ENCODE assay signal across 25 cellular contexts in genomic region chr19:47063874-47064273, GRCh38. TPM values are rescaled to one million over a fixed set of nuclear protein-coding genes. Genes with fewer than 3 reads are reported as not detected.
"Had no signal": no experiment of that assay in that cellular context is flagged by ENCODE, and none has a peak within 500 bp of the region (broad histone marks: within the 10 kb centered on the region; RNA-seq: fewer than 3 reads in every experiment).

No MANE protein-coding gene starts in this region.

- H3K36me3 Mint-ChIP-seq: activated naive CD8-positive, alpha-beta T cell had no signal

- ATAC-seq: esophagus mucosa, left cardiac atrium had no signal

- H3K27me3 ChIP-seq: adrenal gland, ascending aorta, brain microvascular endothelial cell, stomach, transverse colon, vagina had no signal

- DNase-seq: activated CD4-positive, alpha-beta T cell treated with anti-CD3 and anti-CD28 coated beads, Interleukin-2, amount 50 U/mL, for 4 hours; activated CD8-positive, alpha-beta memory T cell treated with anti-CD3 and anti-CD28 coated beads for 24 hours; activated CD8-positive, alpha-beta memory T cell treated with anti-CD3 and anti-CD28 coated beads, Interleukin-2, amount 50 U/mL, for 4 hours; activated naive CD4-positive, alpha-beta T cell; activated T-cell treated with anti-CD3 and anti-CD28 coated beads, Interleukin-2, amount 50 U/mL, for 24 hours; adrenal gland; brain microvascular endothelial cell; central memory CD4-positive, alpha-beta T cell; dermis blood vessel endothelial cell; effector CD8-positive, alpha-beta T cell; islet precursor cell; left cardiac atrium; mesenchymal stem cell; occipital lobe; retina; stimulated activated CD4-positive, alpha-beta T cell treated with anti-CD3 and anti-CD28 coated beads, Interleukin-12 subunit alpha, Interleukin-12 subunit beta, amount 100 ng/mL, for 4 hours; stomach; T-helper 1 cell; transverse colon had no signal

- H3K9me3 ChIP-seq: adrenal gland, ascending aorta, stomach, transverse colon, vagina had no signal

- H3K4me3 ChIP-seq: adrenal gland, ascending aorta, stomach, transverse colon, vagina had no signal

- H3K27ac Mint-ChIP-seq: activated naive CD8-positive, alpha-beta T cell; activated T-helper 2 cell treated with anti-CD3 and anti-CD28 coated beads, Interferon-gamma antibody, Interleukin-2, Interleukin-4, amounts not matched to agents 10 μg/mL and 5 μg/mL and 100 μg/mL, durations not matched to agents 14 hours and 24 hours and 36 hours had no signal

- H3K27me3 Mint-ChIP-seq: activated naive CD8-positive, alpha-beta T cell; activated T-cell treated with anti-CD3 and anti-CD28 coated beads, Interleukin-2, amount 50 U/mL, for 24 hours had no signal

- H3K4me3 Mint-ChIP-seq: activated naive CD8-positive, alpha-beta T cell; activated T-cell treated with anti-CD3 and anti-CD28 coated beads, Interleukin-2, amount 50 U/mL, for 24 hours; nephron had no signal

- H3K4me1 ChIP-seq: adrenal gland, ascending aorta, transverse colon, vagina had no signal

- H3K4me1 Mint-ChIP-seq: nephron had no signal

- H3K9me3 Mint-ChIP-seq: activated T-cell treated with anti-CD3 and anti-CD28 coated beads, Interleukin-2, amount 50 U/mL, for 24 hours; activated T-helper 2 cell treated with anti-CD3 and anti-CD28 coated beads, Interferon-gamma antibody, Interleukin-2, Interleukin-4, amounts not matched to agents 10 μg/mL and 5 μg/mL and 100 μg/mL, durations not matched to agents 14 hours and 24 hours and 36 hours; nephron had no signal

RNA-seq across cellular contexts. Expression of gene NPAS1, which starts 44.2 kb away (rescaled TPM):
- total RNA-seq: activated T-helper 2 cell treated with anti-CD3 and anti-CD28 coated beads, Interferon-gamma antibody, Interleukin-2, Interleukin-4, amounts not matched to agents 10 μg/mL and 5 μg/mL and 100 μg/mL, durations not matched to agents 14 hours and 24 hours and 36 hours; ascending aorta had no signal
